ENCODE assay signal across 20 cellular contexts in genomic region chr18:24181806-24182205, GRCh38. TPM values are rescaled to one million over a fixed set of nuclear protein-coding genes. Genes with fewer than 3 reads are reported as not detected.
DNase-seq lines count a peak whose midpoint lies in the region; ATAC-seq, FAIRE-seq and TF ChIP-seq lines count a peak whose summit lies in the region.
"Had no signal": no experiment of that assay in that cellular context is flagged by ENCODE, and none has a peak within 500 bp of the region (broad histone marks: within the 10 kb centered on the region; RNA-seq: fewer than 3 reads in every experiment).

No MANE protein-coding gene starts in this region.

- DNase-seq in HCEC 1CT (peak; percentile 33), fibroblast of pulmonary artery (ENCODE audit: low read depth) (peak; percentile 17), SKM-1 treated with dmso at 0.1 percent for 144 hours (lab: John Stamatoyannopoulos, UW; ENCODE audit: unreplicated experiment) (no peak), small intestine (no peak), SKM-1 (lab: John Stamatoyannopoulos, UW; ENCODE audit: unreplicated experiment) (no peak)
- DNase-seq: activated B cell treated with CpG ODN at 0.5 μM for 24 hours; activated CD4-positive, alpha-beta memory T cell treated with anti-CD3 and anti-CD28 coated beads, Interleukin-2, amount 10 ng/mL, durations not matched to agents 7 days and 5 days; activated naive CD4-positive, alpha-beta T cell treated with Interleukin-2 at 50 U/mL for 16 hours; anterior cingulate cortex; COR-L47; DND-41; effector memory CD8-positive, alpha-beta T cell; head of caudate nucleus; HFFc6; left lung; NCI-H187 treated with DMSO at 0.1 percent for 48 hours; NCI-H2227 treated with DMSO at 0.1 percent for 48 hours; stimulated activated naive CD8-positive, alpha-beta T cell treated with anti-CD3 and anti-CD28 coated beads, Interleukin-15, amount 100 ng/mL, for 72 hours had no signal

- H3K9me3 ChIP-seq in small intestine (ENCODE audit: control insufficient read depth, low read depth) = no peaks in the 10 kb centered on the region
- H3K9me3 ChIP-seq: left lung had no signal

- ATAC-seq in SK-N-SH treated with all-trans-retinoic acid at 6 μM for 48 hours = peak; percentile 55
- ATAC-seq: effector memory CD8-positive, alpha-beta T cell; left lung; stimulated activated naive CD8-positive, alpha-beta T cell treated with anti-CD3 and anti-CD28 coated beads, Interleukin-15, amount 100 ng/mL, for 72 hours had no signal

- WGBS in small intestine, 3 donors = 62 to 83% (median 79%) methylated on average over 2 of the region's 2 CpGs

- FAIRE-seq in small intestine (lab: Jason Lieb, UNC) = no peak

- H3K36me3 ChIP-seq in small intestine (ENCODE audit: control insufficient read depth in 2 of 2, insufficient read depth in 2 of 2, low read length in 2 of 2) = no peaks in the 10 kb centered on the region

- H3K4me3 ChIP-seq in fibroblast of pulmonary artery (replicated peaks; ENCODE audit: low read depth, low read length) (no peak overlapping the region), small intestine (ENCODE audit: low read depth in 1 of 2, low read length in 2 of 2) (no peak overlapping the region)
- H3K4me3 ChIP-seq: left lung had no signal

- H3K4me1 ChIP-seq in small intestine (ENCODE audit: control insufficient read depth in 2 of 2, insufficient read depth in 1 of 2, low read depth in 1 of 2, low read length in 1 of 2) = no peaks in the 10 kb centered on the region

- no peak for TF ChIP-seq CTCF in fibroblast of pulmonary artery (IDR thresholded peaks at IDR 0.05; ENCODE audit: low read length, missing control alignments)

- H3K27ac ChIP-seq in temporal lobe (ENCODE audit: low read depth, low read length) = peak overlapping the region; percentile 19
- no peak overlapping the region for H3K27ac ChIP-seq in small intestine (ENCODE audit: low read depth in 1 of 2, low read length in 1 of 2)
- H3K27ac ChIP-seq: left lung had no signal

- no peaks in the 10 kb centered on the region for H3K27me3 ChIP-seq in small intestine (ENCODE audit: control insufficient read depth in 2 of 2, insufficient read depth in 2 of 2, low read length in 2 of 2)
- H3K27me3 ChIP-seq: left lung had no signal

TF ChIP-seq in SK-N-SH treated with all-trans-retinoic acid at 6 μM for 48 hours, 23 proteins besides CTCF, POLR2A, EP300 and RAD21:
- TF ChIP-seq ISL1 (CRISPR knock-in tag; IDR thresholded peaks at IDR 0.05) = no peak
- TF ChIP-seq ZNF70 (CRISPR knock-in tag; IDR thresholded peaks at IDR 0.05) = no peak

RNA-seq across cellular contexts. Expression of gene CABYR, which starts 42.9 kb away (rescaled TPM):
- total RNA-seq in temporal lobe = 13.0 TPM
- polyA plus RNA-seq in small intestine = 1 to 10 TPM in 1 of 3 donors, not detected in 2; 1.2 TPM

Comparison
In these comparisons a context has a peak if more than half of its experiments do, and no peak if none do; other contexts are left out.
1. DNase-seq: peak in HCEC 1CT (single experiment) and fibroblast of pulmonary artery (single experiment); none in SKM-1 treated with dmso at 0.1 percent for 144 hours (single experiment), small intestine (single experiment) and SKM-1 (single experiment).